In the genomic region with DNA sequence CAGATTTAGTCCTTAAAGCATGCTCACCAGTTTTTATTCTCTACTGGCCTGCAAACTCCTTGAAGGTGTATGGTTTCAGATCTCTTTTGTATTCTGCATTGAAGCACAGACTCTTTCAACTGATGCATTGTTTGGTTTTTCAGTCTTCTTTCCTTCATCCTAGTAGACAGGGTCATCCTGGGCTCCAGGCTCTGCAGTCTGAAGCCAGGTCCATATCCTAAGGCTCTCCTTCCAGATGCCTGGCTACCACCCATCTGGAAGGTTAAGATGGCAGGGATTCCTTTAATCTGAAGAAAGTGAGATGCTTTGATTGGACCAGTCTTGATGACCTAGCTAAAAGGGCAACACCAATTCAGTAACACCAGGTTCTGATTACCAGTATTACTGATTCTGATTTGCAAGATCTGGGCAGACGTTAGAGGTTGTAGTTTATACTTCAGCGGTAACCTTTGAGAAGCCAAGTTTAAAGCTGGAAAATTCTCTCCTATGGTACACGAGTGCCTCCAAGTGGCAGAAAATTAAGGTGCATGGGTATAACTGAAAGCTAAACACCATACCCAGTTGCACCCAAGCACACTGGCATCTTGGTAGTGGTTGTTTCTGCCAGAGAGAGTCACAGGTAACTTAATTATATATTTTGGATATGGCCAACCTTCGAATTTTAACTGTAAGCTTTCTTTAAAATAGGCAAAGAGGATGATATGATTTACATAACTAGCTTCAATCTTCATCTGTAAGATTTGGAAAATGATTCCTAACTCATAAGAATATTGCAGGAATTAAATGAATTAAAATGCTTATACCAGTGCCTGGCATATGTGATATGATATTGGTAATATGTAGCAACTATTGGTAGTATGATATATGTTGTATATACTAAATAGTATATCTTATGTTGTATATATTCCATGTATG, we compare ENCODE assay signal across 8 cellular contexts.
DNase-seq lines count a peak whose midpoint lies in the region; ATAC-seq and TF ChIP-seq lines count a peak whose summit lies in the region.

No MANE protein-coding gene starts in this region.

- H3K36me3 ChIP-seq in ascending aorta, result no peaks in the 10 kb centered on the region

- ATAC-seq in GM18505 (IDR thresholded peaks at IDR 0.05; ENCODE audit: unreplicated experiment) (no peak), GM21360 (IDR thresholded peaks at IDR 0.05; ENCODE audit: unreplicated experiment) (no peak), HG02763 (IDR thresholded peaks at IDR 0.05; ENCODE audit: unreplicated experiment) (no peak)

- peak in 2 of 3 experiments; percentile 17 to 19 for TF ChIP-seq CTCF in ascending aorta (IDR thresholded peaks at IDR 0.05)

- no peak for TF ChIP-seq POLR2A in GM18505 (IDR thresholded peaks at IDR 0.05; ENCODE audit: borderline replicate concordance, extremely low read depth, insufficient read depth, insufficient read length)

- DNase-seq in stimulated activated CD4-positive, alpha-beta T cell treated with anti-CD3 and anti-CD28 coated beads, Interleukin-2, amount 100 ng/mL, for 48 hours, result peak; percentile 2 to 6
- no peak for DNase-seq in stimulated activated CD4-positive, alpha-beta T cell treated with anti-CD3 and anti-CD28 coated beads, Interleukin-12 subunit alpha, Interleukin-12 subunit beta, amount 100 ng/mL, for 4 hours
- peak; percentile 3 to 23 for DNase-seq in NCI-H1930 (lab: John Stamatoyannopoulos, UW)
- DNase-seq in ascending aorta (ENCODE audit: low spot score in 2 of 2), result no peak
- DNase-seq in kidney glomerular epithelial cell (lab: John Stamatoyannopoulos, UW), result peak; percentile 38

- no peaks in the 10 kb centered on the region for H3K27me3 ChIP-seq in ascending aorta

- H3K27ac ChIP-seq in ascending aorta, result no peak overlapping the region

- H3K9me3 ChIP-seq in ascending aorta, result no peaks in the 10 kb centered on the region

- intact Hi-C loops in ascending aorta (cut with DNase I), result no loop called here

- no peaks in the 10 kb centered on the region for H3K4me1 ChIP-seq in ascending aorta

- H3K4me3 ChIP-seq in ascending aorta, result no peak overlapping the region

Comparison
In these comparisons a context has a peak if more than half of its experiments do, and no peak if none do; other contexts are left out.
1. DNase-seq: peak in stimulated activated CD4-positive, alpha-beta T cell treated with anti-CD3 and anti-CD28 coated beads, Interleukin-2, amount 100 ng/mL, for 48 hours (2 of 2), NCI-H1930 (2 of 2) and kidney glomerular epithelial cell (single experiment); none in stimulated activated CD4-positive, alpha-beta T cell treated with anti-CD3 and anti-CD28 coated beads, Interleukin-12 subunit alpha, Interleukin-12 subunit beta, amount 100 ng/mL, for 4 hours (single experiment) and ascending aorta (0 of 2).